ENCODE assay signal across 8 cellular contexts in the genomic region with DNA sequence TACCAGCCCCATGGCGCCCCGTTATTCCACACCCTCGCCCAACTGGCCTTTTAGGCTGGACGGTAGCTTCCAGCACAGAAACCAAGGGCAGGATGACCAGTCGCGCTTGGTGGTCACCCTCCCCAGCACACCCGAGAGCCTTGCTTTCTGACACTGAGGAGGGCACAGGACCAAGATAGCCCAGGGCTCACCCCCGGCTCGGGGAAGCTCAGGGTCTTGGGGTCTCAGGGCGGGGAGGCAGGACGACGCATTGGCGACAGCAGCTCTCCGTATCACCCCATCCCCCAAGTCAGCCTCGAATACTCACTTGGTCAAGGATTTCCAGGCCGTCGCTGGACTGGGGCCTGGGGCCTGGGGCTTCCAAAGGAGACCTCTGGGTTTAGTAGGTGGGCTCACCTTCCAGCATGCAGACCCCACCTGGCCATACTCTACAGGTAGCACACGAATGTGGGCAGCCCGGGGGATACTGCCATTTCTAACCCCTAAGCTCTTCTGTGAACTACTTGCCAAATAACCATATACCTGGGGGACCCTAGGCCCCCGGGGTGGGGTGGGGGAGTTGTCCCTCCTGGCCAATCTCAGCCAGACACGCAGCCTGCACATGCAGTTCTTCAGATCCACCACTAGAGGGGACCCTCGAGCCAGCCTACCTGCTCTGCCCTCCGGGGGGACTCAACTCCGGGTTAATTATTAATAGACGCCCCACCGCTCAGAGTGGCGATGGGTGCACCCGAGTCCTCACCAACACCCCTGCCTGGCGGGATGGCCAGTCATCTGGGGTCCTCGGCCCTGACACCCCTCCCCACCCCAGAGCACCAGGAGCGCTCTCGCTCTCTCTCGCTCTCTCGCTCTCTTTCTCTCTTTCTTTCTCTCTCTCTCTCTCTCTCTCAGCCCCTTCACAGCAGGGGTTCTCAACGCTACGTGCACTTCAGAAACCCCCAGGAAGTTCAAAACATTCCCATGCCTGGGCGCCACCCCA. TPM values are rescaled to one million over a fixed set of nuclear protein-coding genes. Genes with fewer than 3 reads are reported as not detected.
DNase-seq lines count a peak whose midpoint lies in the region; TF ChIP-seq lines count a peak whose summit lies in the region.

No MANE protein-coding gene starts in this region.

- TF ChIP-seq CTCF in MCF 10A (IDR thresholded peaks at IDR 0.05; ENCODE audit: unreplicated experiment), result peak; percentile 98
- peak in 1 of 3 donors; percentile 55 for TF ChIP-seq CTCF in lower leg skin (IDR thresholded peaks at IDR 0.05)

- BruUV-seq in MCF 10A (replicated peaks; lab: Mats Ljungman, UMichigan), result no TSS peak

- CTCF ChIA-PET in MCF 10A (lab: Yijun Ruan, JAX), result interaction anchor here (0.5 to 5.1 kb wide), 31 partner anchors 8 to 1338 kb away, joined by 3 to 49 read pairs (median 4); no protein-coding TSS in a partner anchor

- DNase-seq in ELF-1 (ENCODE audit: low read depth, low spot score), result peak; percentile 78
- peak; percentile 24 for DNase-seq in KG1 (lab: John Stamatoyannopoulos, UW)
- DNase-seq in T-helper 9 cell, result peak; percentile 53
- peak; percentile 57 for DNase-seq in MCF 10A (ENCODE audit: unreplicated experiment)
- peak; percentile 48 for DNase-seq in inferior parietal cortex (ENCODE audit: extremely low spot score)
- DNase-seq in stimulated activated CD4-positive, alpha-beta T cell treated with anti-CD3 and anti-CD28 coated beads, TNF-alpha, amount 100 ng/mL, for 4 hours (ENCODE audit: low read depth in 3 of 3), result peak in 2 of 3 experiments; percentile 31 to 33
- no peak for DNase-seq in putamen (ENCODE audit: low spot score)
- DNase-seq in lower leg skin (ENCODE audit: low spot score in 2 of 2), result no peak

- H3K27me3 Mint-ChIP-seq in MCF 10A (ENCODE audit: insufficient read depth, unreplicated experiment), result no peaks in the 10 kb centered on the region

- H3K27ac Mint-ChIP-seq in MCF 10A (ENCODE audit: low read depth, unreplicated experiment), result no peak overlapping the region

- H3K36me3 Mint-ChIP-seq in MCF 10A (ENCODE audit: insufficient read depth, unreplicated experiment), result peaks cover 16% of the 10 kb centered on the region

- intact Hi-C loops in MCF 10A (cut with micrococcal nuclease), result no loop called here
- intact Hi-C loops in lower leg skin (cut with DNase I; ENCODE audit: low total_unique reads), result loop anchor here (5.0 kb wide), 1 partner anchor 42 kb away; no protein-coding TSS in a partner anchor

- no peak overlapping the region for H3K4me3 ChIP-seq in lower leg skin (ENCODE audit: low read depth, poor library complexity, severe bottlenecking)

- H3K4me3 Mint-ChIP-seq in MCF 10A (ENCODE audit: unreplicated experiment), result no peak overlapping the region

- no peaks in the 10 kb centered on the region for H3K9me3 Mint-ChIP-seq in MCF 10A (ENCODE audit: unreplicated experiment)

- H3K4me1 Mint-ChIP-seq in MCF 10A (ENCODE audit: insufficient read depth, unreplicated experiment), result peaks cover 7% of the 10 kb centered on the region

- TF ChIP-seq POLR2A in lower leg skin (IDR thresholded peaks at IDR 0.05), result no peak

- POLR2A ChIA-PET in MCF 10A (lab: Yijun Ruan, JAX), result no interaction called here

- WGBS in lower leg skin, 2 donors, result 47 to 55% methylated on average over 30 to 37 of the region's 37 CpGs

RNA-seq across cellular contexts. Expression of gene TBC1D16, which starts 30.0 kb away (rescaled TPM):
- 21.1 and 26.5 TPM in 2 replicates for total RNA-seq in MCF 10A (2022)
- total RNA-seq in lower leg skin, result 10 to 100 TPM in 3 of 4 donors, 1 to 10 TPM in 1; 9.1 to 28.0 (median 22.3) TPM

RNA-seq across cellular contexts. Expression of gene CCDC40, which starts 30.8 kb away (rescaled TPM):
- total RNA-seq in MCF 10A (2022) (4.1 and 4.8 TPM in 2 replicates), lower leg skin (1 to 10 TPM; 1.2 to 5.8 (median 2.1) TPM)

Comparison
In these comparisons a context has a peak if more than half of its experiments do, and no peak if none do; other contexts are left out.
1. DNase-seq: peak in ELF-1 (single experiment), KG1 (single experiment), T-helper 9 cell (single experiment), MCF 10A (single experiment), inferior parietal cortex (single experiment) and stimulated activated CD4-positive, alpha-beta T cell treated with anti-CD3 and anti-CD28 coated beads, TNF-alpha, amount 100 ng/mL, for 4 hours (2 of 3); none in putamen (single experiment) and lower leg skin (0 of 2).